Comparison of ENCODE assay signal across 13 cellular contexts in the genomic region with DNA sequence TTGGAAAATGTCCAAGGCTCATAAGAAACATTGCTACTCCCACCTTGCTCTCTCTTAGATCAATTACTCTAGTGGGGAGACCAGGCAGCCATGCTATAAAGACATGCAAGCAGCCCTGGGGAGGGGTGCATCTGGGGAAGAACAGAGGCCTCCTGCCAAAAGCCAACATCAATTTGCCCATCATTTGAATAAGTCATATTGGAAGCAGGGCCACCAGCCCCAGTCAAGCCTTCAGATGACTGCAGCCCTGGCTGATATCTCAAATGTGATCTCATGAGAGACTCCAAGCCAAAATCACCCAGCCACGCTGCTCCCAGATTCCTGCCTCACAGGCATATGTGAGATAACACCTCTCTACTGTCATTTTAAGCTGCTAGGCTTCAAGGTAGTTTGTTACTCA.
DNase-seq lines count a peak whose midpoint lies in the region; ATAC-seq and TF ChIP-seq lines count a peak whose summit lies in the region.
"Had no signal": no experiment of that assay in that cellular context is flagged by ENCODE, and none has a peak within 500 bp of the region (broad histone marks: within the 10 kb centered on the region; RNA-seq: fewer than 3 reads in every experiment).

No MANE protein-coding gene starts in this region.

- CTCF ChIA-PET in activated CD4-positive, alpha-beta T cell treated with anti-CD3 and anti-CD28 coated beads, Interleukin-2, amount 10 ng/mL, durations not matched to agents 7 days and 5 days (lab: Charles Lee), result no interaction called here
- CTCF ChIA-PET in CD4-positive, alpha-beta T cell (lab: Charles Lee), result no interaction called here

- no peaks in the 10 kb centered on the region for H3K36me3 ChIP-seq in endodermal cell (ENCODE audit: control insufficient read depth, insufficient read depth, low read length)

- H3K9me3 Mint-ChIP-seq in endodermal cell (peaks cover 8% of the 10 kb centered on the region), osteocyte (ENCODE audit: unreplicated experiment) (peaks cover 4% of the 10 kb centered on the region)
- H3K9me3 Mint-ChIP-seq in activated CD4-positive, alpha-beta T cell treated with anti-CD3 and anti-CD28 coated beads, Interleukin-2, amount 10 ng/mL, durations not matched to agents 7 days and 5 days, result no peaks in the 10 kb centered on the region
- peaks cover 7% of the 10 kb centered on the region for H3K9me3 Mint-ChIP-seq in CD4-positive, alpha-beta T cell

- POLR2A ChIA-PET in activated CD4-positive, alpha-beta T cell treated with anti-CD3 and anti-CD28 coated beads, Interleukin-2, amount 10 ng/mL, durations not matched to agents 7 days and 5 days (lab: Charles Lee), result no interaction called here
- POLR2A ChIA-PET in CD4-positive, alpha-beta T cell (lab: Charles Lee), result no interaction called here

- H3K36me3 Mint-ChIP-seq in endodermal cell (ENCODE audit: low read depth), result no peaks in the 10 kb centered on the region
- no peaks in the 10 kb centered on the region for H3K36me3 Mint-ChIP-seq in osteocyte (ENCODE audit: unreplicated experiment)
- H3K36me3 Mint-ChIP-seq in activated CD4-positive, alpha-beta T cell treated with anti-CD3 and anti-CD28 coated beads, Interleukin-2, amount 10 ng/mL, durations not matched to agents 7 days and 5 days (ENCODE audit: low read depth), result no peaks in the 10 kb centered on the region
- H3K36me3 Mint-ChIP-seq in CD4-positive, alpha-beta T cell (ENCODE audit: low read depth), result no peaks in the 10 kb centered on the region
- H3K36me3 Mint-ChIP-seq: CD8-positive, alpha-beta memory T cell had no signal

- H3K4me3 ChIP-seq in coronary artery (no peak overlapping the region), endodermal cell (ENCODE audit: low read length) (no peak overlapping the region)

- H3K27ac Mint-ChIP-seq in endodermal cell (no peak overlapping the region), osteocyte (ENCODE audit: unreplicated experiment) (no peak overlapping the region)
- H3K27ac Mint-ChIP-seq in activated CD4-positive, alpha-beta T cell treated with anti-CD3 and anti-CD28 coated beads, Interleukin-2, amount 10 ng/mL, durations not matched to agents 7 days and 5 days, result no peak overlapping the region
- H3K27ac Mint-ChIP-seq in CD4-positive, alpha-beta T cell, result no peak overlapping the region
- H3K27ac Mint-ChIP-seq: CD8-positive, alpha-beta memory T cell had no signal

- DNase-seq in coronary artery (ENCODE audit: low spot score) (peak; percentile 21), endodermal cell (peak; percentile 13), osteocyte (ENCODE audit: extremely low spot score, unreplicated experiment) (peak; percentile 69), iPS-NIHi11 (ENCODE audit: low spot score) (no peak)
- DNase-seq in activated CD4-positive, alpha-beta T cell treated with anti-CD3 and anti-CD28 coated beads, Interleukin-2, amount 10 ng/mL, durations not matched to agents 7 days and 5 days, result no peak
- no peak for DNase-seq in CD4-positive, alpha-beta T cell
- DNase-seq: C1 segment of cervical spinal cord; CD8-positive, alpha-beta memory T cell; DMS53; DMS79 treated with DMSO at 0.1 percent for 48 hours; GF-D8; GOT3; HCEC 1CT had no signal

- H3K4me1 Mint-ChIP-seq in endodermal cell (no peaks in the 10 kb centered on the region), osteocyte (ENCODE audit: unreplicated experiment) (no peaks in the 10 kb centered on the region)
- no peaks in the 10 kb centered on the region for H3K4me1 Mint-ChIP-seq in activated CD4-positive, alpha-beta T cell treated with anti-CD3 and anti-CD28 coated beads, Interleukin-2, amount 10 ng/mL, durations not matched to agents 7 days and 5 days
- no peaks in the 10 kb centered on the region for H3K4me1 Mint-ChIP-seq in CD4-positive, alpha-beta T cell (ENCODE audit: low read depth)
- H3K4me1 Mint-ChIP-seq: CD8-positive, alpha-beta memory T cell had no signal

- TF ChIP-seq CTCF in coronary artery (IDR thresholded peaks at IDR 0.05) (no peak), endodermal cell (conservative IDR thresholded peaks at IDR 0.05) (no peak), osteocyte (IDR thresholded peaks at IDR 0.05) (no peak)
- no peak for TF ChIP-seq CTCF in CD4-positive, alpha-beta T cell (IDR thresholded peaks at IDR 0.05)

- H3K27ac ChIP-seq in coronary artery, result no peak overlapping the region
- H3K27ac ChIP-seq in endodermal cell (ENCODE audit: low read depth, low read length), result no peak overlapping the region
- no peak overlapping the region for H3K27ac ChIP-seq in CD4-positive, alpha-beta T cell (ENCODE audit: low read depth, low read length)

- H3K27me3 Mint-ChIP-seq in endodermal cell (ENCODE audit: insufficient read depth), result peaks cover 4% of the 10 kb centered on the region
- peaks cover 49% of the 10 kb centered on the region for H3K27me3 Mint-ChIP-seq in osteocyte (ENCODE audit: unreplicated experiment)
- H3K27me3 Mint-ChIP-seq in activated CD4-positive, alpha-beta T cell treated with anti-CD3 and anti-CD28 coated beads, Interleukin-2, amount 10 ng/mL, durations not matched to agents 7 days and 5 days, result no peaks in the 10 kb centered on the region
- peaks cover 4% of the 10 kb centered on the region for H3K27me3 Mint-ChIP-seq in CD4-positive, alpha-beta T cell

- no peaks in the 10 kb centered on the region for H3K9me3 ChIP-seq in endodermal cell (ENCODE audit: control insufficient read depth, low read length)
- no peaks in the 10 kb centered on the region for H3K9me3 ChIP-seq in CD4-positive, alpha-beta T cell (ENCODE audit: control insufficient read depth, low read length)

- no peak for ATAC-seq in CD4-positive, alpha-beta T cell (ENCODE audit: poor library complexity)

- no peaks in the 10 kb centered on the region for H3K27me3 ChIP-seq in endodermal cell (ENCODE audit: control insufficient read depth, insufficient read depth, low read length, poor library complexity, severe bottlenecking)
- H3K27me3 ChIP-seq in CD4-positive, alpha-beta T cell (ENCODE audit: control insufficient read depth, insufficient read depth, low read length), result no peaks in the 10 kb centered on the region

- intact Hi-C loops in CD4-positive, alpha-beta T cell (cut with DNase I, micrococcal nuclease), result no loop called here

- no peak overlapping the region for H3K9ac ChIP-seq in endodermal cell (ENCODE audit: extremely low read depth, low read length, poor library complexity, severe bottlenecking)

- H3K4me3 Mint-ChIP-seq in endodermal cell (no peak overlapping the region), osteocyte (ENCODE audit: unreplicated experiment) (no peak overlapping the region)
- H3K4me3 Mint-ChIP-seq in activated CD4-positive, alpha-beta T cell treated with anti-CD3 and anti-CD28 coated beads, Interleukin-2, amount 10 ng/mL, durations not matched to agents 7 days and 5 days, result no peak overlapping the region
- H3K4me3 Mint-ChIP-seq in CD4-positive, alpha-beta T cell, result no peak overlapping the region
- H3K4me3 Mint-ChIP-seq: CD8-positive, alpha-beta memory T cell had no signal

- no peaks in the 10 kb centered on the region for H3K4me1 ChIP-seq in endodermal cell (ENCODE audit: control insufficient read depth, insufficient read depth, low read length)

- 85% methylated on average over 1 of the region's 1 CpG; no CpG with 5 or more reads in 1 of the 2 experiments for WGBS in endodermal cell (ENCODE audit: insufficient coverage in 1 of 2, insufficient read length in 1 of 2), 2 experiments

Comparison
In these comparisons a context has a peak if more than half of its experiments do, and no peak if none do; other contexts are left out.
1. DNase-seq: peak in coronary artery (single experiment), endodermal cell (single experiment) and osteocyte (single experiment); none in activated CD4-positive, alpha-beta T cell treated with anti-CD3 and anti-CD28 coated beads, Interleukin-2, amount 10 ng/mL, durations not matched to agents 7 days and 5 days (single experiment), iPS-NIHi11 (single experiment) and CD4-positive, alpha-beta T cell (0 of 10).